In the genomic region with DNA sequence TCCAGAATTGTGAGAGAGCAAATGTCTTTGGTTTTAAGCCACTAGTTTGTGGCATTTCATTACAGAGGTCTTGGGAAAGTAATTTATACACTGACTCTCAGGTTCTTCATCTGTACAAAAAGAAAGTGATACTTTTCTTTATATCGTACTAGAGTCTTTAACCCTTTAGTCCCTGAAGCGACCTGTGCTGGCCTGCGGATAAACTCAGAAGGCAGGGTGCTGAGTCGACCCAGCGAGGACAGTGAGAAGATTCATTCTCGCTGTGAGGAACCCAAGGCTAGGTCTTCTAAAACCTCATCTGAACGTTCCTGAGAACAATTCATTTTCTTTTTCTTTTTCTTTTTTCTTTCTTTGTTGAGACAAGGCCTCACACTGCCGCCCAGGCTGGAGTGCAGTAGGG, we compare ENCODE assay signal across 20 cellular contexts.
DNase-seq lines count a peak whose midpoint lies in the region; FAIRE-seq and TF ChIP-seq lines count a peak whose summit lies in the region.
"Had no signal": no experiment of that assay in that cellular context is flagged by ENCODE, and none has a peak within 500 bp of the region (broad histone marks: within the 10 kb centered on the region; RNA-seq: fewer than 3 reads in every experiment).

No MANE protein-coding gene starts in this region.

- no peak overlapping the region for H3K4me3 ChIP-seq in Jurkat, Clone E6-1 (ENCODE audit: low read length)
- H3K4me3 ChIP-seq in H1 (ENCODE audit: extremely low read depth in 1 of 4, insufficient read depth in 2 of 4, low read depth in 3 of 4, low read length in 4 of 4): no peak overlapping the region

- peak; percentile 8 for DNase-seq in activated CD4-positive, alpha-beta T cell treated with anti-CD3 and anti-CD28 coated beads for 48 hours
- DNase-seq in activated CD4-positive, alpha-beta T cell treated with anti-CD3 and anti-CD28 coated beads for 1 hour: no peak
- DNase-seq in Jurkat, Clone E6-1 (ENCODE audit: low read depth, low spot score): peak; percentile 14
- no peak for DNase-seq in H1 (ENCODE audit: low read depth in 1 of 2, low spot score in 2 of 2)
- no peak for DNase-seq in KG1 (lab: John Stamatoyannopoulos, UW)
- DNase-seq in NCI-H187 (lab: John Stamatoyannopoulos, UW): no peak
- DNase-seq: C1 segment of cervical spinal cord; Calu3; CD4-positive, alpha-beta memory T cell; COR-L47; DMS53; DMS79 treated with DMSO at 0.1 percent for 48 hours; GF-D8; GOT3; H7; HCEC 1CT had no signal

- H3K4me2 ChIP-seq in H1 (ENCODE audit: insufficient read depth in 1 of 2, low read depth in 2 of 2, low read length in 2 of 2): no peak overlapping the region

- no peak overlapping the region for H2BK120ac ChIP-seq in H1 (replicated peaks; ENCODE audit: low read depth, low read length)

- H3K14ac ChIP-seq in H1 (ENCODE audit: insufficient read length): no peak overlapping the region

- 0 out of 2 replicates have a peak overlapping the region, but pooled peaks have one; percentile 70 for H2AFZ ChIP-seq in H1 (ENCODE audit: low read length)

- no peaks in the 10 kb centered on the region for H3K27me3 ChIP-seq in H1 (replicated peaks in 1 of 4; ENCODE audit: control insufficient read depth in 3 of 4, extremely low read depth in 1 of 4, insufficient read depth in 3 of 4, low read length in 3 of 4)

- H3K79me1 ChIP-seq in H1 (ENCODE audit: low read depth, low read length): no peaks in the 10 kb centered on the region

- TF ChIP-seq CTCF in H1 (IDR thresholded peaks at IDR 0.05; ENCODE audit: control extremely low read depth in 1 of 3, insufficient read depth in 1 of 3, low read depth in 1 of 3, low read length in 3 of 3): peak; percentile 12 to 32 (median 14); a peak in 2 of 4 replicates

- CTCF ChIA-PET in H1 (lab: Charles Lee; ENCODE audit: partially characterized antibody): no interaction called here

- no peak overlapping the region for H2BK5ac ChIP-seq in H1 (ENCODE audit: low read depth, low read length)

- H3K4me1 ChIP-seq in H1 (replicated peaks in 1 of 4; ENCODE audit: control insufficient read depth in 3 of 4, insufficient read depth in 4 of 4, low read length in 3 of 4): no peaks in the 10 kb centered on the region; a peak in 1 of 7 replicates

- no peak overlapping the region for H2BK12ac ChIP-seq in H1 (ENCODE audit: low read depth, low read length)

- no peak overlapping the region for H2AK5ac ChIP-seq in H1 (ENCODE audit: low read depth, low read length)

- no peak overlapping the region for H4K8ac ChIP-seq in H1 (ENCODE audit: extremely low read depth, insufficient read depth, low read length)

- no peak; a peak in 1 of 4 replicates for TF ChIP-seq RAD21 in H1 (IDR thresholded peaks at IDR 0.05 in 1 of 2, conservative IDR thresholded peaks at IDR 0.05 in 1 of 2; ENCODE audit: low read depth in 2 of 2, low read length in 2 of 2)

- TF ChIP-seq POLR2A in H1 (IDR thresholded peaks at IDR 0.05; ENCODE audit: control extremely low read depth in 1 of 2, low read depth in 2 of 2, low read length in 2 of 2): no peak

- no peak for TF ChIP-seq EP300 in H1 (IDR thresholded peaks at IDR 0.05; ENCODE audit: borderline replicate concordance in 1 of 2, low read depth in 2 of 2, low read length in 2 of 2)

- no peak overlapping the region for H3K23ac ChIP-seq in H1 (ENCODE audit: insufficient read length)

- no peak overlapping the region for H4K5ac ChIP-seq in H1 (ENCODE audit: insufficient read length, low read depth, low read length)

- no peaks in the 10 kb centered on the region for H3K36me3 ChIP-seq in H1 (ENCODE audit: control insufficient read depth in 2 of 4, insufficient read depth in 4 of 4, low read length in 3 of 4)

- H4K20me1 ChIP-seq in H1 (replicated peaks in 1 of 2; ENCODE audit: control insufficient read depth in 1 of 2, insufficient read depth in 2 of 2, low read length in 2 of 2): no peaks in the 10 kb centered on the region

- no peaks in the 10 kb centered on the region for H3K23me2 ChIP-seq in H1 (ENCODE audit: low read depth, low read length)

- no peak overlapping the region for H3K18ac ChIP-seq in H1 (ENCODE audit: extremely low read depth, low read length)

- POLR2A ChIA-PET in H1 (lab: Charles Lee; ENCODE audit: partially characterized antibody): no interaction called here

- H4K91ac ChIP-seq in H1 (replicated peaks; ENCODE audit: insufficient read length, low read length): no peak overlapping the region

- 85% methylated on average over 8 of the region's 8 CpGs; no CpG with 5 or more reads in 1 of the 2 experiments for WGBS in H1 (ENCODE audit: extremely low coverage in 1 of 2, insufficient coverage in 1 of 2, insufficient read length in 1 of 2, insufficient replicate concordance in 2 of 2, low coverage in 1 of 2, low lambda C conversion rate in 2 of 2, missing lambda C conversion rate in 1 of 2), 2 experiments

- no peak overlapping the region for H3K9ac ChIP-seq in H1 (replicated peaks in 1 of 4; ENCODE audit: extremely low read depth in 1 of 4, low read depth in 3 of 4, low read length in 3 of 4)

- H2BK20ac ChIP-seq in H1 (ENCODE audit: low read length): no peak overlapping the region

- H3K56ac ChIP-seq in H1 (replicated peaks; ENCODE audit: insufficient read length, low read depth, low read length): no peak overlapping the region

- H3K4ac ChIP-seq in H1 (replicated peaks; ENCODE audit: insufficient read length, low read depth, low read length): no peak overlapping the region

- FAIRE-seq in H1 (lab: Jason Lieb, UNC): no peak
- FAIRE-seq: A204.1, GM12891, GM18507 had no signal

- no peak overlapping the region for H2BK15ac ChIP-seq in H1 (ENCODE audit: low read length)

- H3K27ac ChIP-seq in H1 (ENCODE audit: low read depth, low read length): no peak overlapping the region
- H3K27ac ChIP-seq: 22Rv1 had no signal

- no peaks in the 10 kb centered on the region for H3K9me3 ChIP-seq in H1 (ENCODE audit: insufficient read depth in 2 of 2, low read depth in 1 of 2, low read length in 1 of 2)

- H3K79me2 ChIP-seq in H1 (ENCODE audit: control insufficient read depth in 1 of 2, insufficient read depth in 2 of 2, low read length in 2 of 2): no peaks in the 10 kb centered on the region

TF ChIP-seq in H1, 55 proteins besides CTCF, POLR2A, EP300 and RAD21:
- TF ChIP-seq SP4 (IDR thresholded peaks at IDR 0.05; ENCODE audit: low read length) (no peak), TCF12 (IDR thresholded peaks at IDR 0.05; ENCODE audit: low read depth, low read length) (no peak), SP2 (IDR thresholded peaks at IDR 0.05; ENCODE audit: low read length) (no peak), CHD2 (IDR thresholded peaks at IDR 0.05; ENCODE audit: low read length) (no peak), POLR2AphosphoS5 (IDR thresholded peaks at IDR 0.05; ENCODE audit: low read depth, low read length) (no peak), RBBP5 (IDR thresholded peaks at IDR 0.05; ENCODE audit: borderline replicate concordance, low read depth, low read length) (no peak), SIN3A (conservative IDR thresholded peaks at IDR 0.05 in 1 of 2, IDR thresholded peaks at IDR 0.05 in 1 of 2; ENCODE audit: low read depth in 1 of 2, low read length in 2 of 2) (no peak), KDM1A (IDR thresholded peaks at IDR 0.05; ENCODE audit: borderline replicate concordance, low read length) (no peak), GABPA (IDR thresholded peaks at IDR 0.05; ENCODE audit: borderline replicate concordance, insufficient read depth, low read length) (no peak), EZH2 (IDR thresholded peaks at IDR 0.05; ENCODE audit: low read depth, low read length, severe bottlenecking) (no peak), RXRA (IDR thresholded peaks at IDR 0.05; ENCODE audit: insufficient read depth, low read depth, low read length) (no peak), CREB1 (IDR thresholded peaks at IDR 0.05) (no peak), ZNF274 (IDR thresholded peaks at IDR 0.05; ENCODE audit: borderline replicate concordance, extremely low read depth, low read length) (no peak), RFX5 (IDR thresholded peaks at IDR 0.05; ENCODE audit: borderline replicate concordance, low read depth, low read length) (no peak)
- TF ChIP-seq, protein P1, sequence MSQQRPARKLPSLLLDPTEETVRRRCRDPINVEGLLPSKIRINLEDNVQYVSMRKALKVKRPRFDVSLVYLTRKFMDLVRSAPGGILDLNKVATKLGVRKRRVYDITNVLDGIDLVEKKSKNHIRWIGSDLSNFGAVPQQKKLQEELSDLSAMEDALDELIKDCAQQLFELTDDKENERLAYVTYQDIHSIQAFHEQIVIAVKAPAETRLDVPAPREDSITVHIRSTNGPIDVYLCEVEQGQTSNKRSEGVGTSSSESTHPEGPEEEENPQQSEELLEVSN (IDR thresholded peaks at IDR 0.05): no peak

Comparison
In these comparisons a context has a peak if more than half of its experiments do, and no peak if none do; other contexts are left out.
1. DNase-seq: peak in activated CD4-positive, alpha-beta T cell treated with anti-CD3 and anti-CD28 coated beads for 48 hours (single experiment) and Jurkat, Clone E6-1 (single experiment); none in activated CD4-positive, alpha-beta T cell treated with anti-CD3 and anti-CD28 coated beads for 1 hour (single experiment), H1 (0 of 2), KG1 (single experiment) and NCI-H187 (0 of 2).